In genomic region chr9:133116346-133117231, GRCh38 we compare ENCODE assay signal across 1 cellular context.
TF ChIP-seq lines count a peak whose summit lies in the region.

No MANE protein-coding gene starts in this region.

TF ChIP-seq in HEK293, 187 proteins besides CTCF, POLR2A, EP300 and RAD21 (continued from another document):
- TF ChIP-seq SP2 (tag by site-specific recombination; IDR thresholded peaks at IDR 0.05) = 0 out of 2 replicates have a peak, but pooled peaks have one; percentile 4
- no peak for TF ChIP-seq ZNF654 (tag by site-specific recombination; IDR thresholded peaks at IDR 0.05; ENCODE audit: low read depth)
- TF ChIP-seq ZNF239 (tag by site-specific recombination; IDR thresholded peaks at IDR 0.05) = no peak
- 0 out of 2 replicates have a peak, but pooled peaks have one; percentile 17 for TF ChIP-seq HIC1 (tag by site-specific recombination; IDR thresholded peaks at IDR 0.05)
- TF ChIP-seq ZNF704 (tag by site-specific recombination; IDR thresholded peaks at IDR 0.05) = no peak
- TF ChIP-seq ZNF776 (tag by site-specific recombination; IDR thresholded peaks at IDR 0.05; ENCODE audit: borderline replicate concordance) = no peak
- no peak for TF ChIP-seq ZBTB7A (tag by site-specific recombination; IDR thresholded peaks at IDR 0.05; ENCODE audit: low read depth)
- TF ChIP-seq ZNF24 (tag by site-specific recombination; IDR thresholded peaks at IDR 0.05) = no peak
- TF ChIP-seq KLF8 (tag by site-specific recombination; IDR thresholded peaks at IDR 0.05) = no peak
